ENCODE assay signal across 8 cellular contexts in genomic region chr21:36429672-36430546, GRCh38. TPM values are rescaled to one million over a fixed set of nuclear protein-coding genes. Genes with fewer than 3 reads are reported as not detected.
DNase-seq lines count a peak whose midpoint lies in the region; ATAC-seq and TF ChIP-seq lines count a peak whose summit lies in the region.

No MANE protein-coding gene starts in this region.

- H3K4me3 Mint-ChIP-seq in Caco-2 (ENCODE audit: unreplicated experiment) (peak overlapping the region; percentile 58), T-helper 17 cell (peak overlapping the region; percentile 78)

- no peak overlapping the region for H2AFZ ChIP-seq in hepatocyte

- POLR2A ChIA-PET in Caco-2 (lab: Charles Lee) = no interaction called here

- H3K4me1 ChIP-seq in Caco-2 (peaks cover 6% of the 10 kb centered on the region; the same call in 1 of the 2 replicates), hepatocyte (ENCODE audit: insufficient read depth) (peaks cover 14% of the 10 kb centered on the region)

- no TSS peak for BruUV-seq in Caco-2 (replicated peaks; lab: Mats Ljungman, UMichigan)

- H3K27me3 ChIP-seq in Caco-2 (replicated peaks; ENCODE audit: control insufficient read depth, insufficient read depth, low read length) (no peaks in the 10 kb centered on the region), hepatocyte (no peaks in the 10 kb centered on the region)

- peaks cover 6% of the 10 kb centered on the region for H3K4me1 Mint-ChIP-seq in Caco-2 (ENCODE audit: low read depth, unreplicated experiment)
- H3K4me1 Mint-ChIP-seq in T-helper 17 cell = peaks cover 11% of the 10 kb centered on the region

- peak in 1 of 2 experiments; percentile 33 for TF ChIP-seq CTCF in Caco-2 (IDR thresholded peaks at IDR 0.05; ENCODE audit: insufficient read depth in 1 of 2, low read depth in 1 of 2, low read length in 1 of 2, severe bottlenecking in 1 of 2, unreplicated experiment in 1 of 2)
- no peak for TF ChIP-seq CTCF in GM20000 (IDR thresholded peaks at IDR 0.05; ENCODE audit: extremely low read depth, missing control alignments)
- TF ChIP-seq CTCF in hepatocyte (IDR thresholded peaks at IDR 0.05; ENCODE audit: poor library complexity) = no peak

- H3K4me2 ChIP-seq in hepatocyte = peak overlapping the region; percentile 62

- no peaks in the 10 kb centered on the region for H4K20me1 ChIP-seq in hepatocyte (ENCODE audit: insufficient read depth, poor library complexity, severe bottlenecking)

- H3K27me3 Mint-ChIP-seq in Caco-2 (ENCODE audit: insufficient read depth, unreplicated experiment) = no peaks in the 10 kb centered on the region
- H3K27me3 Mint-ChIP-seq in T-helper 17 cell = peaks cover 39% of the 10 kb centered on the region

- intact Hi-C loops in Caco-2 (cut with micrococcal nuclease; ENCODE audit: unreplicated experiment) = no loop called here

- no peaks in the 10 kb centered on the region for H3K79me2 ChIP-seq in hepatocyte

- H3K36me3 ChIP-seq in Caco-2 (ENCODE audit: control insufficient read depth, insufficient read depth, low read length) (no peaks in the 10 kb centered on the region), hepatocyte (replicated peaks; ENCODE audit: insufficient read depth, low read depth) (no peaks in the 10 kb centered on the region)

- H3K9me3 ChIP-seq in Caco-2 (no peaks in the 10 kb centered on the region), T-helper 17 cell (ENCODE audit: control insufficient read depth, low read length, poor library complexity, severe bottlenecking) (no peaks in the 10 kb centered on the region), hepatocyte (ENCODE audit: low read depth) (no peaks in the 10 kb centered on the region)

- no peaks in the 10 kb centered on the region for H3K9me2 ChIP-seq in hepatocyte (replicated peaks; ENCODE audit: insufficient read depth)

- CTCF ChIA-PET in Caco-2 (lab: Charles Lee) = interaction anchor here (0.7 to 1.5 kb wide), 2 partner anchors 48 to 318 kb away, joined by 3 to 5 read pairs; no protein-coding TSS in a partner anchor

- peak overlapping the region; percentile 69 for H3K27ac Mint-ChIP-seq in Caco-2 (ENCODE audit: unreplicated experiment)
- peak overlapping the region; percentile 21 for H3K27ac Mint-ChIP-seq in T-helper 17 cell

- H3K9me3 Mint-ChIP-seq in Caco-2 (ENCODE audit: unreplicated experiment) = no peaks in the 10 kb centered on the region

- H3K4me3 ChIP-seq in Caco-2 (ENCODE audit: low read depth, low read length) = no peak overlapping the region
- H3K4me3 ChIP-seq in hepatocyte = no peak overlapping the region

- WGBS in hepatocyte (ENCODE audit: low lambda C conversion rate, missing lambda C conversion rate) = 42% methylated on average over 28 of the region's 28 CpGs

- H3K36me3 Mint-ChIP-seq in Caco-2 (ENCODE audit: insufficient read depth, unreplicated experiment) = no peaks in the 10 kb centered on the region
- H3K36me3 Mint-ChIP-seq in T-helper 17 cell (ENCODE audit: low read depth) = no peaks in the 10 kb centered on the region

- DNase-seq in Caco-2 = peak; percentile 62 to 78
- DNase-seq in GM20000 (ENCODE audit: low spot score) = peak; percentile 80
- DNase-seq in HK-2 (ENCODE audit: unreplicated experiment) = peak; percentile 91
- DNase-seq in T-helper 17 cell = peak in 1 of 3 donors; percentile 17
- DNase-seq in amniotic epithelial cell (ENCODE audit: low read depth) = peak; percentile 99
- DNase-seq in hepatocyte (ENCODE audit: low spot score) = peak; percentile 94
- DNase-seq in smooth muscle cell of the brain vasculature (ENCODE audit: low read depth, low spot score) = peak; percentile 69
- DNase-seq in NCI-H1417 treated with DMSO at 0.1 percent for 48 hours (lab: John Stamatoyannopoulos, UW) = no peak

- ATAC-seq in T-helper 17 cell = peak; percentile 84

- H3K27ac ChIP-seq in hepatocyte = peak overlapping the region; percentile 83

RNA-seq across cellular contexts. Expression of gene CHAF1B, which starts 44.7 kb away (rescaled TPM):
- total RNA-seq in Caco-2 (2022) = 16.4 and 18.7 TPM in 2 replicates
- 1 to 10 TPM; 2.4 to 5.7 TPM for total RNA-seq in T-helper 17 cell
- total RNA-seq in hepatocyte = 1.9 and 3.5 TPM in 2 replicates
- polyA plus RNA-seq in hepatocyte = 1.1 and 2.0 TPM in 2 replicates

RNA-seq across cellular contexts. Expression of gene CLDN14, which starts 50.0 kb away (rescaled TPM):
- total RNA-seq in Caco-2 (2022) (not detected in 2 replicates), T-helper 17 cell (not detected), hepatocyte (0.53 and 1.7 TPM in 2 replicates)
- polyA plus RNA-seq in hepatocyte = 0.51 and 2.2 TPM in 2 replicates
